In genomic region chr21:26212220-26212619, GRCh38 we compare ENCODE assay signal across 18 cellular contexts. TPM values are rescaled to one million over a fixed set of nuclear protein-coding genes. Genes with fewer than 3 reads are reported as not detected.
DNase-seq lines count a peak whose midpoint lies in the region.
"Had no signal": no experiment of that assay in that cellular context is flagged by ENCODE, and none has a peak within 500 bp of the region (broad histone marks: within the 10 kb centered on the region; RNA-seq: fewer than 3 reads in every experiment).

No MANE protein-coding gene starts in this region.

- no peaks in the 10 kb centered on the region for H3K36me3 ChIP-seq in mesendoderm (ENCODE audit: control insufficient read depth, insufficient read depth, low read length)
- H3K36me3 ChIP-seq: BE2C had no signal

- H3K4ac ChIP-seq in mesendoderm (ENCODE audit: low read depth, low read length) = no peak overlapping the region

- no peak overlapping the region for H4K8ac ChIP-seq in mesendoderm (ENCODE audit: low read depth, low read length)

- H3K27ac ChIP-seq in mesendoderm (ENCODE audit: low read depth, low read length) = no peak overlapping the region

- H3K4me3 ChIP-seq in mesendoderm (ENCODE audit: low read length) = no peak overlapping the region

- no peak overlapping the region for H3K9ac ChIP-seq in mesendoderm (ENCODE audit: low read length)

- peak overlapping the region; percentile 30 for H3K18ac ChIP-seq in mesendoderm (ENCODE audit: low read length)

- no peak overlapping the region for H3K56ac ChIP-seq in mesendoderm (ENCODE audit: low read length)

- no peaks in the 10 kb centered on the region for H3K27me3 ChIP-seq in mesendoderm (ENCODE audit: insufficient read depth, low read length, poor library complexity)
- H3K27me3 ChIP-seq: BE2C had no signal

- no peak overlapping the region for H3K4me2 ChIP-seq in mesendoderm (ENCODE audit: low read length)

- WGBS in mesendoderm (ENCODE audit: extremely low coverage, insufficient coverage, low lambda C conversion rate) = no CpG with 5 or more reads among the region's 9 CpGs

- no peaks in the 10 kb centered on the region for H3K79me2 ChIP-seq in mesendoderm (ENCODE audit: control insufficient read depth, insufficient read depth, low read length)

- no peaks in the 10 kb centered on the region for H3K79me1 ChIP-seq in mesendoderm (ENCODE audit: low read length)

- H2BK15ac ChIP-seq in mesendoderm (replicated peaks; ENCODE audit: low read depth) = no peak overlapping the region

- DNase-seq in NCI-H146 (lab: John Stamatoyannopoulos, UW) (peak; percentile 23), NCI-H146 treated with DMSO at 0.1 percent for 48 hours (lab: John Stamatoyannopoulos, UW; ENCODE audit: unreplicated experiment) (no peak), NCI-H69 (lab: John Stamatoyannopoulos, UW) (peak; percentile 36), mesendoderm (peak; percentile 25), islet precursor cell (no peak), MV-4-11 (lab: John Stamatoyannopoulos, UW) (no peak), DMS 273 treated with DMSO at 0.1 percent for 48 hours (lab: John Stamatoyannopoulos, UW) (no peak)
- DNase-seq: 8988T, ACHN, BE2C, HFFc6, KBM-7, NCI-H1105 treated with DMSO at 0.1 percent for 48 hours, NCI-H1694, NCI-H2029 treated with DMSO at 0.1 percent for 48 hours, NCI-H2227 treated with DMSO at 0.1 percent for 48 hours, NCI-H510A, NCI-H774 had no signal

- H2BK5ac ChIP-seq in mesendoderm (ENCODE audit: low read length) = no peak overlapping the region

- no peak overlapping the region for H4K5ac ChIP-seq in mesendoderm (ENCODE audit: low read length)

- no peak overlapping the region for H2BK120ac ChIP-seq in mesendoderm (ENCODE audit: low read depth, low read length)

- H2AK5ac ChIP-seq in mesendoderm (ENCODE audit: low read length) = no peak overlapping the region

- no peaks in the 10 kb centered on the region for H3K4me1 ChIP-seq in mesendoderm (ENCODE audit: control insufficient read depth, low read depth, low read length)
- H3K4me1 ChIP-seq: BE2C had no signal

- H3K23ac ChIP-seq in mesendoderm (ENCODE audit: low read length) = no peak overlapping the region

RNA-seq across cellular contexts. Expression of gene APP, which starts 41.6 kb away (rescaled TPM):
- 355 TPM for polyA plus RNA-seq in mesendoderm (2013, experiment 1 of 2)
- 363 TPM for polyA plus RNA-seq in mesendoderm (2013, experiment 2 of 2)

Comparison
In these comparisons a context has a peak if more than half of its experiments do, and no peak if none do; other contexts are left out.
1. DNase-seq: peak in NCI-H146 (single experiment), NCI-H69 (single experiment) and mesendoderm (single experiment); none in NCI-H146 treated with DMSO at 0.1 percent for 48 hours (single experiment), islet precursor cell (single experiment), MV-4-11 (single experiment) and DMS 273 treated with DMSO at 0.1 percent for 48 hours (single experiment).